1 cellular context compared by ENCODE assay signal in genomic region chr17:44608732-44609435, GRCh38.
A peak's percentile ranks its signal among the peaks of the same experiment; 100 is the strongest.
TF ChIP-seq lines count a peak whose summit lies in the region.

No MANE protein-coding gene starts in this region.

TF ChIP-seq in HepG2, 621 proteins besides CTCF, POLR2A, EP300 and RAD21 (continued from another document and continues in another):
- no peak for TF ChIP-seq GMEB2 (CRISPR knock-in tag; IDR thresholded peaks at IDR 0.05; ENCODE audit: low read depth)
- no peak for TF ChIP-seq GABPA (IDR thresholded peaks at IDR 0.05; ENCODE audit: low read depth, low read length)
- peak; percentile 66 for TF ChIP-seq GABPA (CRISPR knock-in tag; IDR thresholded peaks at IDR 0.05; ENCODE audit: low read depth)
- no peak for TF ChIP-seq SRSF9 (IDR thresholded peaks at IDR 0.05; ENCODE audit: borderline replicate concordance, insufficient read depth, low read depth, low read length, poor library complexity, severe bottlenecking)
- no peak for TF ChIP-seq ZNF225 (CRISPR knock-in tag; IDR thresholded peaks at IDR 0.05)
- peak; percentile 14; the same call in 1 of the 2 replicates for TF ChIP-seq HNF1B (CRISPR knock-in tag; IDR thresholded peaks at IDR 0.05)
- TF ChIP-seq ZNF552 (CRISPR knock-in tag; IDR thresholded peaks at IDR 0.05; ENCODE audit: borderline replicate concordance): no peak
- TF ChIP-seq MIER2 (CRISPR knock-in tag; IDR thresholded peaks at IDR 0.05): peak; percentile 51; the same call in 1 of the 2 replicates
- TF ChIP-seq PHF5A (CRISPR knock-in tag; IDR thresholded peaks at IDR 0.05; ENCODE audit: low read depth, unreplicated experiment): peak; percentile 28
- TF ChIP-seq ZNF296 (CRISPR knock-in tag; conservative IDR thresholded peaks at IDR 0.05): 0 out of 2 replicates have a peak, but pooled peaks have one; percentile 14
- no peak for TF ChIP-seq FOXP1 (IDR thresholded peaks at IDR 0.05)
- TF ChIP-seq FOXP1 (CRISPR knock-in tag; IDR thresholded peaks at IDR 0.05): 0 out of 2 replicates have a peak, but pooled peaks have one; percentile 17
- peak; percentile 26; the same call in 1 of the 2 replicates for TF ChIP-seq DPF2 (CRISPR knock-in tag; IDR thresholded peaks at IDR 0.05; ENCODE audit: borderline replicate concordance, low read depth)
- TF ChIP-seq FIP1L1 (IDR thresholded peaks at IDR 0.05; ENCODE audit: borderline replicate concordance, insufficient read depth, low read depth, low read length): no peak
- TF ChIP-seq ARHGAP35 (CRISPR knock-in tag; IDR thresholded peaks at IDR 0.05; ENCODE audit: borderline replicate concordance): 0 out of 2 replicates have a peak, but pooled peaks have one; percentile 37
- TF ChIP-seq ZNF672 (CRISPR knock-in tag; IDR thresholded peaks at IDR 0.05): no peak
- TF ChIP-seq SNAPC4 (CRISPR knock-in tag; IDR thresholded peaks at IDR 0.05): no peak
- TF ChIP-seq DZIP1 (CRISPR knock-in tag; IDR thresholded peaks at IDR 0.05): no peak
- TF ChIP-seq ZNF121 (CRISPR knock-in tag; IDR thresholded peaks at IDR 0.05): no peak
- TF ChIP-seq NFE2L1 (CRISPR knock-in tag; IDR thresholded peaks at IDR 0.05; ENCODE audit: borderline replicate concordance): no peak
- no peak for TF ChIP-seq ATF6 (CRISPR knock-in tag; conservative IDR thresholded peaks at IDR 0.05)
- TF ChIP-seq ZNF3 (CRISPR knock-in tag; IDR thresholded peaks at IDR 0.05): no peak
- TF ChIP-seq RELA (CRISPR knock-in tag; IDR thresholded peaks at IDR 0.05): 0 out of 2 replicates have a peak, but pooled peaks have one; percentile 48
- TF ChIP-seq ZNF614 (CRISPR knock-in tag; IDR thresholded peaks at IDR 0.05; ENCODE audit: borderline replicate concordance): 0 out of 2 replicates have a peak, but pooled peaks have one; percentile 49
- no peak for TF ChIP-seq RNF219 (CRISPR knock-in tag; IDR thresholded peaks at IDR 0.05)
- 0 out of 2 replicates have a peak, but pooled peaks have one; percentile 18 for TF ChIP-seq ZNF335 (CRISPR knock-in tag; IDR thresholded peaks at IDR 0.05)
- no peak for TF ChIP-seq SMARCE1 (IDR thresholded peaks at IDR 0.05; ENCODE audit: borderline replicate concordance)
- peak; percentile 52; the same call in 1 of the 2 replicates for TF ChIP-seq SKIL (CRISPR knock-in tag; IDR thresholded peaks at IDR 0.05; ENCODE audit: borderline replicate concordance)
- TF ChIP-seq ZNF281 (CRISPR knock-in tag; IDR thresholded peaks at IDR 0.05; ENCODE audit: borderline replicate concordance): peak; percentile 30; the same call in 1 of the 2 replicates
- TF ChIP-seq ZSCAN9 (CRISPR knock-in tag; IDR thresholded peaks at IDR 0.05; ENCODE audit: borderline replicate concordance): peak; percentile 20; the same call in 1 of the 2 replicates
- no peak for TF ChIP-seq ZNF781 (CRISPR knock-in tag; IDR thresholded peaks at IDR 0.05; ENCODE audit: borderline replicate concordance, not compliant biosample characterization)
- TF ChIP-seq MAX (IDR thresholded peaks at IDR 0.05): peak; percentile 61; the same call in 1 of the 2 replicates
